Comparison of ENCODE assay signal across 12 cellular contexts in the genomic region with DNA sequence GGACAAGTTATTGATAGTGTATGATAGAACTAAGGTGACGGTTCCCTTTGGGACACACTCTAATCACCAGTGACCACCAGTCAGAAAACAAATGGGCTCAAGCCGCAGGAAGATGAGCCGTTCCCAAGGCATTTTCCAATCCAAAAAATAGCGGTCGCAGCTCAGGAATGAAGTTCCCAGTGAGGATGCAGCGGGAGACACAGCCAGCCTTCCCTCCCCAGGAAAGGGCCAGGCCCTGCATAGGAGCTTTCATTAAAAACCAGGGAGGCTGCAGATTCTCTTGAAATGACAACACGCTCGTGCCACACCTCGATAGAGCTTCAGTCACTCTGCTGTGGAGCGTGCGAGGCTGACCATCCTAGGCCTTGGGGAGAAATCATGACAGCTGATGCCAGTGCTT.
DNase-seq lines count a peak whose midpoint lies in the region; ATAC-seq and TF ChIP-seq lines count a peak whose summit lies in the region.
"Had no signal": no experiment of that assay in that cellular context is flagged by ENCODE, and none has a peak within 500 bp of the region (broad histone marks: within the 10 kb centered on the region; RNA-seq: fewer than 3 reads in every experiment).

No MANE protein-coding gene starts in this region.

- peaks cover 15% of the 10 kb centered on the region for H3K27me3 Mint-ChIP-seq in activated CD8-positive, alpha-beta memory T cell treated with anti-CD3 and anti-CD28 coated beads, Interleukin-2, amount 10 ng/mL, durations not matched to agents 7 days and 5 days
- H3K27me3 Mint-ChIP-seq in activated T-helper 1 cell treated with anti-CD3 and anti-CD28 coated beads, Interleukin-12 subunit alpha, Interleukin-12 subunit beta, Interleukin-2, Interleukin-4 antibody, amounts not matched to agents 30 ng/mL and 10 ng/mL and 1 ng/mL, durations not matched to agents 14 hours and 24 hours and 36 hours (ENCODE audit: insufficient read depth), result peaks cover 6% of the 10 kb centered on the region

- no peak for ATAC-seq in activated CD8-positive, alpha-beta memory T cell treated with anti-CD3 and anti-CD28 coated beads, Interleukin-2, amount 10 ng/mL, durations not matched to agents 7 days and 5 days
- ATAC-seq in thoracic aorta (ENCODE audit: insufficient number of reproducible peaks, low FRiP score, low read depth), result no peak
- ATAC-seq in GM21737 (IDR thresholded peaks at IDR 0.05; ENCODE audit: unreplicated experiment), result no peak

- CTCF ChIA-PET in activated CD8-positive, alpha-beta memory T cell treated with anti-CD3 and anti-CD28 coated beads, Interleukin-2, amount 10 ng/mL, durations not matched to agents 7 days and 5 days (lab: Charles Lee), result interaction anchor here (1.1 to 2.0 kb wide), 2 partner anchors 16 to 36 kb away, joined by 3 to 4 read pairs; no protein-coding TSS in a partner anchor

- DNase-seq in activated CD8-positive, alpha-beta memory T cell treated with anti-CD3 and anti-CD28 coated beads, Interleukin-2, amount 50 U/mL, for 48 hours, result peak; percentile 42
- no peak for DNase-seq in activated CD8-positive, alpha-beta memory T cell treated with anti-CD3 and anti-CD28 coated beads, Interleukin-2, amount 10 ng/mL, durations not matched to agents 7 days and 5 days
- no peak for DNase-seq in activated T-helper 1 cell treated with anti-CD3 and anti-CD28 coated beads, Interleukin-12 subunit alpha, Interleukin-12 subunit beta, Interleukin-2, Interleukin-4 antibody, amounts not matched to agents 30 ng/mL and 10 ng/mL and 1 ng/mL, durations not matched to agents 14 hours and 24 hours and 36 hours (ENCODE audit: low spot score)
- DNase-seq in kidney tubule cell (ENCODE audit: low spot score) (peak; percentile 62), thoracic aorta (ENCODE audit: low spot score) (no peak), erythroblast (lab: John Stamatoyannopoulos, UW) (no peak), GM19240 (ENCODE audit: insufficient read length, low spot score) (no peak)
- DNase-seq: activated CD8-positive, alpha-beta memory T cell treated with anti-CD3 and anti-CD28 coated beads, Interleukin-2, amount 50 U/mL, for 4 hours; dermis blood vessel endothelial cell; stimulated activated CD4-positive, alpha-beta T cell treated with anti-CD3 and anti-CD28 coated beads, Interleukin-12 subunit alpha, Interleukin-12 subunit beta, amount 100 ng/mL, for 4 hours had no signal

- intact Hi-C loops in activated T-helper 1 cell treated with anti-CD3 and anti-CD28 coated beads, Interleukin-12 subunit alpha, Interleukin-12 subunit beta, Interleukin-2, Interleukin-4 antibody, amounts not matched to agents 30 ng/mL and 10 ng/mL and 1 ng/mL, durations not matched to agents 14 hours and 24 hours and 36 hours (cut with micrococcal nuclease), result no loop called here

- H3K27ac ChIP-seq in thoracic aorta, result peak overlapping the region; percentile 97 to 100
- H3K27ac ChIP-seq: HL-60 had no signal

- H3K4me1 Mint-ChIP-seq in activated CD8-positive, alpha-beta memory T cell treated with anti-CD3 and anti-CD28 coated beads, Interleukin-2, amount 10 ng/mL, durations not matched to agents 7 days and 5 days, result peaks cover 11% of the 10 kb centered on the region
- no peaks in the 10 kb centered on the region for H3K4me1 Mint-ChIP-seq in activated T-helper 1 cell treated with anti-CD3 and anti-CD28 coated beads, Interleukin-12 subunit alpha, Interleukin-12 subunit beta, Interleukin-2, Interleukin-4 antibody, amounts not matched to agents 30 ng/mL and 10 ng/mL and 1 ng/mL, durations not matched to agents 14 hours and 24 hours and 36 hours (ENCODE audit: low read depth)

- no peaks in the 10 kb centered on the region for H3K9me3 ChIP-seq in thoracic aorta

- TF ChIP-seq CTCF in thoracic aorta (IDR thresholded peaks at IDR 0.05), result no peak

- H3K9me3 Mint-ChIP-seq in activated CD8-positive, alpha-beta memory T cell treated with anti-CD3 and anti-CD28 coated beads, Interleukin-2, amount 10 ng/mL, durations not matched to agents 7 days and 5 days (ENCODE audit: low read depth), result no peaks in the 10 kb centered on the region
- no peaks in the 10 kb centered on the region for H3K9me3 Mint-ChIP-seq in activated T-helper 1 cell treated with anti-CD3 and anti-CD28 coated beads, Interleukin-12 subunit alpha, Interleukin-12 subunit beta, Interleukin-2, Interleukin-4 antibody, amounts not matched to agents 30 ng/mL and 10 ng/mL and 1 ng/mL, durations not matched to agents 14 hours and 24 hours and 36 hours

- H3K4me3 ChIP-seq in thoracic aorta, result peak overlapping the region; percentile 13

- H3K4me1 ChIP-seq in thoracic aorta (ENCODE audit: control insufficient read depth in 1 of 2, low read depth in 2 of 2), result peaks cover 40 to 52% of the 10 kb centered on the region in 2 donors

- no peaks in the 10 kb centered on the region for H3K36me3 ChIP-seq in thoracic aorta

- H3K27ac Mint-ChIP-seq in activated CD8-positive, alpha-beta memory T cell treated with anti-CD3 and anti-CD28 coated beads, Interleukin-2, amount 10 ng/mL, durations not matched to agents 7 days and 5 days, result no peak overlapping the region
- H3K27ac Mint-ChIP-seq in activated T-helper 1 cell treated with anti-CD3 and anti-CD28 coated beads, Interleukin-12 subunit alpha, Interleukin-12 subunit beta, Interleukin-2, Interleukin-4 antibody, amounts not matched to agents 30 ng/mL and 10 ng/mL and 1 ng/mL, durations not matched to agents 14 hours and 24 hours and 36 hours, result peak overlapping the region; percentile 7

- no peaks in the 10 kb centered on the region for H3K36me3 Mint-ChIP-seq in activated CD8-positive, alpha-beta memory T cell treated with anti-CD3 and anti-CD28 coated beads, Interleukin-2, amount 10 ng/mL, durations not matched to agents 7 days and 5 days
- H3K36me3 Mint-ChIP-seq in activated T-helper 1 cell treated with anti-CD3 and anti-CD28 coated beads, Interleukin-12 subunit alpha, Interleukin-12 subunit beta, Interleukin-2, Interleukin-4 antibody, amounts not matched to agents 30 ng/mL and 10 ng/mL and 1 ng/mL, durations not matched to agents 14 hours and 24 hours and 36 hours (ENCODE audit: low read depth), result no peaks in the 10 kb centered on the region

- H3K4me3 Mint-ChIP-seq in activated CD8-positive, alpha-beta memory T cell treated with anti-CD3 and anti-CD28 coated beads, Interleukin-2, amount 10 ng/mL, durations not matched to agents 7 days and 5 days, result no peak overlapping the region
- H3K4me3 Mint-ChIP-seq in activated T-helper 1 cell treated with anti-CD3 and anti-CD28 coated beads, Interleukin-12 subunit alpha, Interleukin-12 subunit beta, Interleukin-2, Interleukin-4 antibody, amounts not matched to agents 30 ng/mL and 10 ng/mL and 1 ng/mL, durations not matched to agents 14 hours and 24 hours and 36 hours, result no peak overlapping the region

- no peaks in the 10 kb centered on the region for H3K27me3 ChIP-seq in thoracic aorta (replicated peaks; ENCODE audit: insufficient read depth)

- TF ChIP-seq POLR2A in erythroblast (IDR thresholded peaks at IDR 0.05; ENCODE audit: low read length), result no peak

Comparison
In these comparisons a context has a peak if more than half of its experiments do, and no peak if none do; other contexts are left out.
1. DNase-seq: peak in activated CD8-positive, alpha-beta memory T cell treated with anti-CD3 and anti-CD28 coated beads, Interleukin-2, amount 50 U/mL, for 48 hours (single experiment) and kidney tubule cell (single experiment); none in activated CD8-positive, alpha-beta memory T cell treated with anti-CD3 and anti-CD28 coated beads, Interleukin-2, amount 10 ng/mL, durations not matched to agents 7 days and 5 days (single experiment), activated T-helper 1 cell treated with anti-CD3 and anti-CD28 coated beads, Interleukin-12 subunit alpha, Interleukin-12 subunit beta, Interleukin-2, Interleukin-4 antibody, amounts not matched to agents 30 ng/mL and 10 ng/mL and 1 ng/mL, durations not matched to agents 14 hours and 24 hours and 36 hours (single experiment), thoracic aorta (single experiment), erythroblast (0 of 2) and GM19240 (single experiment).